In the genomic region with DNA sequence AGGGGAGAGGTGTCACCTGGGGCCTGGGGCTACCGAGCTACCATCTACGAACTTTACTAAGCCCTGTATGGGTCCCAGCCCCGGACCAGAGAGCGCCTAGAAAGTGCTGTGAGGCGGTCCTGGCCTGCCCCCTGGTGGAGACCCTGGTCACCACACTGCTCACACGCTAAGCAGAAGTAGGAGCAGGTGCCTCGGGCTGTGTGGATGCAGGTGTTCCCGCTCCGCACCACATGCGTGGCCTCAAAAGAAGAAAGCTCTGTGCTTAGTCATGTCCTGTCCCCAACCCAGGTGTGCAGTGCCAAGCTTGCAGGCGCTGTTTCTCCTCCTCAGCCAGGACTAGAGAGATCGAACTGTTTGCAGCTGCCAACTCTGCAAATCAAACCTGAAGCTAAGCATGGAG, we compare ENCODE assay signal across 1 cellular context.
TF ChIP-seq lines count a peak whose summit lies in the region.

No MANE protein-coding gene starts in this region.

TF ChIP-seq in IMR-90, 13 proteins besides CTCF, POLR2A, EP300 and RAD21:
- TF ChIP-seq SMC3 (IDR thresholded peaks at IDR 0.05; ENCODE audit: low read depth, low read length), result peak; percentile 23; the same call in 1 of the 2 replicates
